Comparison of ENCODE assay signal across 11 cellular contexts in the genomic region with DNA sequence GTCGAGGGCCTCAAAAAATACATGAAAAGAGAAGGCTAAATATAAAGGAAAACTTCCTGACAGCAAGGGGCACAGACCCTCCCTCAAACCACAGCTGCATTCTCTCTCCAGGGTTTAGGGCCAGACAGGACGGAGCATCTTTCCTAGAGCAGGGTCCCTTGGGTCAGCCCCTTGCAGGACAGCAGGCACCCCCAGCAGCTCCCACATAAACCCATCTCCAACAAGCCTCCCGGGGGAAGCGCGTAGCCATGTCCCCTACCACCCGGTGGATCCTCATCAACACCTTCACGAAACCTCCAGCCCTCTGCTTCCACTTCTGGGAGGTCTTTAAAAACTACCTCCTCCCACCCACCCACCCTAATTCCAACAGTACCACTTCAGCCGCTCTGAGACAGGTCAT. TPM values are rescaled to one million over a fixed set of nuclear protein-coding genes. Genes with fewer than 3 reads are reported as not detected.
DNase-seq lines count a peak whose midpoint lies in the region; ATAC-seq and TF ChIP-seq lines count a peak whose summit lies in the region.
"Had no signal": no experiment of that assay in that cellular context is flagged by ENCODE, and none has a peak within 500 bp of the region (broad histone marks: within the 10 kb centered on the region; RNA-seq: fewer than 3 reads in every experiment).

No MANE protein-coding gene starts in this region.

- TF ChIP-seq POLR2A in adrenal gland (IDR thresholded peaks at IDR 0.05) (no peak), testis (IDR thresholded peaks at IDR 0.05) (no peak)

- no peaks in the 10 kb centered on the region for H3K9me3 Mint-ChIP-seq in activated naive CD4-positive, alpha-beta T cell treated with anti-CD3 and anti-CD28 coated beads for 36 hours
- H3K9me3 Mint-ChIP-seq in activated naive CD4-positive, alpha-beta T cell treated with anti-CD3 and anti-CD28 coated beads, Interleukin-2, amount 50 U/mL, for 72 hours: no peaks in the 10 kb centered on the region

- 82 to 93% (median 91%) methylated on average over 8 of the region's 8 CpGs for WGBS in adrenal gland, 4 donors
- 88 to 90% methylated on average over 8 of the region's 8 CpGs for WGBS in testis, 2 donors

- no peaks in the 10 kb centered on the region for H3K27me3 ChIP-seq in adrenal gland
- H3K27me3 ChIP-seq in tibial artery: no peaks in the 10 kb centered on the region
- H3K27me3 ChIP-seq in testis: no peaks in the 10 kb centered on the region
- H3K27me3 ChIP-seq: pancreas had no signal

- H3K27me3 Mint-ChIP-seq in activated naive CD4-positive, alpha-beta T cell treated with anti-CD3 and anti-CD28 coated beads for 36 hours (ENCODE audit: low read depth): no peaks in the 10 kb centered on the region

- CTCF ChIA-PET in activated naive CD4-positive, alpha-beta T cell treated with anti-CD3 and anti-CD28 coated beads for 36 hours (lab: Charles Lee): interaction anchor here (0.6 to 1.9 kb wide), 15 partner anchors 8 to 308 kb away, joined by 3 to 14 read pairs (median 5); no protein-coding TSS in a partner anchor

- H3K27ac ChIP-seq in adrenal gland (peak overlapping the region in 3 of 5 donors; percentile 71 to 98 (median 81)), tibial artery (peak overlapping the region; percentile 100), testis (peak overlapping the region in 1 of 2 donors; percentile 70)

- no peak for ATAC-seq in activated naive CD4-positive, alpha-beta T cell treated with anti-CD3 and anti-CD28 coated beads, Interleukin-2, amount 50 U/mL, for 72 hours
- ATAC-seq in left lobe of liver (no peak), GM19463 (IDR thresholded peaks at IDR 0.05; ENCODE audit: unreplicated experiment) (no peak)
- ATAC-seq: activated CD4-positive, CD25-positive, alpha-beta regulatory T cell treated with anti-CD3 and anti-CD28 coated beads, Interleukin-2, amount 50 U/mL, for 24 hours had no signal

- no peak overlapping the region for H3K4me3 ChIP-seq in adrenal gland
- peak overlapping the region in 1 of 2 donors; percentile 31 for H3K4me3 ChIP-seq in tibial artery
- no peak overlapping the region for H3K4me3 ChIP-seq in testis
- H3K4me3 ChIP-seq: pancreas had no signal

- intact Hi-C loops in activated naive CD4-positive, alpha-beta T cell treated with anti-CD3 and anti-CD28 coated beads for 36 hours (cut with micrococcal nuclease): no loop called here
- intact Hi-C loops in adrenal gland (cut with DNase I) (no loop called here), tibial artery (cut with DNase I; ENCODE audit: low total_unique reads) (loop anchor here (5.0 kb wide), 1 partner anchor 59 kb away; the partner anchor contains the start of gene CD46), testis (cut with DNase I; ENCODE audit: low total_unique reads) (no loop called here)

- H3K27ac Mint-ChIP-seq in activated naive CD4-positive, alpha-beta T cell treated with anti-CD3 and anti-CD28 coated beads for 36 hours: peak overlapping the region; percentile 83
- H3K27ac Mint-ChIP-seq in activated naive CD4-positive, alpha-beta T cell treated with anti-CD3 and anti-CD28 coated beads, Interleukin-2, amount 50 U/mL, for 72 hours: peak overlapping the region in 1 of 2 donors; percentile 68

- H3K36me3 ChIP-seq in adrenal gland (replicated peaks in 1 of 2): peaks cover 0 to 100% of the 10 kb centered on the region in 2 donors
- H3K36me3 ChIP-seq in tibial artery: peaks cover 93 to 100% (median 100%) of the 10 kb centered on the region in 3 donors
- no peaks in the 10 kb centered on the region for H3K36me3 ChIP-seq in testis (ENCODE audit: low read depth, missing control alignments)

- peaks cover 82% of the 10 kb centered on the region for H3K4me1 Mint-ChIP-seq in activated naive CD4-positive, alpha-beta T cell treated with anti-CD3 and anti-CD28 coated beads for 36 hours (ENCODE audit: low read depth)

- TF ChIP-seq CTCF in adrenal gland (IDR thresholded peaks at IDR 0.05) (no peak), tibial artery (IDR thresholded peaks at IDR 0.05) (no peak), testis (IDR thresholded peaks at IDR 0.05) (no peak)

- H3K36me3 Mint-ChIP-seq in activated naive CD4-positive, alpha-beta T cell treated with anti-CD3 and anti-CD28 coated beads for 36 hours (ENCODE audit: low read depth): peaks cover 43% of the 10 kb centered on the region
- H3K36me3 Mint-ChIP-seq in activated naive CD4-positive, alpha-beta T cell treated with anti-CD3 and anti-CD28 coated beads, Interleukin-2, amount 50 U/mL, for 72 hours: peaks cover 7 to 22% of the 10 kb centered on the region in 2 donors

- H3K4me1 ChIP-seq in adrenal gland (replicated peaks in 1 of 2): peaks cover 45 to 100% of the 10 kb centered on the region in 2 donors
- H3K4me1 ChIP-seq in tibial artery: peaks cover 0 to 100% (median 98%) of the 10 kb centered on the region in 4 donors
- peaks cover 47% of the 10 kb centered on the region for H3K4me1 ChIP-seq in testis

- no peaks in the 10 kb centered on the region for H3K9me3 ChIP-seq in adrenal gland (replicated peaks in 1 of 3)
- H3K9me3 ChIP-seq in tibial artery: no peaks in the 10 kb centered on the region
- no peaks in the 10 kb centered on the region for H3K9me3 ChIP-seq in testis
- H3K9me3 ChIP-seq: pancreas had no signal

- no peak for DNase-seq in activated naive CD4-positive, alpha-beta T cell treated with anti-CD3 and anti-CD28 coated beads for 36 hours
- DNase-seq in activated naive CD4-positive, alpha-beta T cell treated with anti-CD3 and anti-CD28 coated beads, Interleukin-2, amount 50 U/mL, for 72 hours (ENCODE audit: low spot score in 2 of 2): no peak
- peak in 2 of 7 donors; percentile 26 to 54 for DNase-seq in adrenal gland
- peak; percentile 45 for DNase-seq in left lobe of liver (ENCODE audit: low spot score)
- DNase-seq in tibial artery: peak in 1 of 2 donors; percentile 66
- no peak for DNase-seq in glomerular visceral epithelial cell (ENCODE audit: extremely low spot score)
- DNase-seq in testis: no peak
- DNase-seq: NCI-H2029 treated with DMSO at 0.1 percent for 48 hours had no signal

- no peak overlapping the region for H3K4me3 Mint-ChIP-seq in activated naive CD4-positive, alpha-beta T cell treated with anti-CD3 and anti-CD28 coated beads for 36 hours

RNA-seq across cellular contexts. Expression of gene CD46, which starts 59.5 kb away (rescaled TPM):
- total RNA-seq in activated naive CD4-positive, alpha-beta T cell treated with anti-CD3 and anti-CD28 coated beads for 36 hours: 10 to 100 TPM; 91.0 to 93.4 TPM
- 10 to 100 TPM; 77.5 to 92.0 TPM for total RNA-seq in activated naive CD4-positive, alpha-beta T cell treated with anti-CD3 and anti-CD28 coated beads, Interleukin-2, amount 50 U/mL, for 72 hours
- total RNA-seq in adrenal gland (100 to 1,000 TPM; 325 to 618 (median 520) TPM), left lobe of liver (96.2 TPM), testis (100 to 1,000 TPM; 107 to 130 TPM)
- polyA plus RNA-seq in adrenal gland (100 to 1,000 TPM in 2 of 3 donors, 10 to 100 TPM in 1; 94.9 to 407 (median 187) TPM), testis (ENCODE audit: insufficient read depth, low read depth, low replicate concordance) (80.7 TPM)
